1 cellular context compared by ENCODE assay signal in the genomic region with DNA sequence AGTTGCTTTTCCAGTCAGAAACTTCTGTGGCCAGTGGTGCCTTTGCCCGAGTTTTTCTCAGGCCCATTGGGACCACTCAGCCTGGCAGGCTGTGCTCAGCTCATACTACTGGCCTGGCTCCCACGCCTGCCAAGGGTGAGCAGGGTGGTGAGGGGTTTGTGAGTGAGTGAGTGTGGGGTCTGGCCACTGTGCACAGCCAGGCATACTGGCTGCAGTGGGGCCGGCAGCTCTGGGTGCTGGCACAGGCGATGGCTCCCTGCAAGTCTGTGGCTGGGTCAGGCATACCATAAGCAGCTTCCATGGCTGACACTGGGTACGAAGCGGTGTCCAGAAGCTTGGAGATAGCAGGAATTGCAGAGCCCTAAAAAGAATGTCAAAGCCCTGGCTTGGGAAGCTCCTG.
TF ChIP-seq lines count a peak whose summit lies in the region.

No MANE protein-coding gene starts in this region.

TF ChIP-seq in GM23338, 12 proteins besides CTCF, POLR2A, EP300 and RAD21 (continued from another document):
- TF ChIP-seq, protein P1, sequence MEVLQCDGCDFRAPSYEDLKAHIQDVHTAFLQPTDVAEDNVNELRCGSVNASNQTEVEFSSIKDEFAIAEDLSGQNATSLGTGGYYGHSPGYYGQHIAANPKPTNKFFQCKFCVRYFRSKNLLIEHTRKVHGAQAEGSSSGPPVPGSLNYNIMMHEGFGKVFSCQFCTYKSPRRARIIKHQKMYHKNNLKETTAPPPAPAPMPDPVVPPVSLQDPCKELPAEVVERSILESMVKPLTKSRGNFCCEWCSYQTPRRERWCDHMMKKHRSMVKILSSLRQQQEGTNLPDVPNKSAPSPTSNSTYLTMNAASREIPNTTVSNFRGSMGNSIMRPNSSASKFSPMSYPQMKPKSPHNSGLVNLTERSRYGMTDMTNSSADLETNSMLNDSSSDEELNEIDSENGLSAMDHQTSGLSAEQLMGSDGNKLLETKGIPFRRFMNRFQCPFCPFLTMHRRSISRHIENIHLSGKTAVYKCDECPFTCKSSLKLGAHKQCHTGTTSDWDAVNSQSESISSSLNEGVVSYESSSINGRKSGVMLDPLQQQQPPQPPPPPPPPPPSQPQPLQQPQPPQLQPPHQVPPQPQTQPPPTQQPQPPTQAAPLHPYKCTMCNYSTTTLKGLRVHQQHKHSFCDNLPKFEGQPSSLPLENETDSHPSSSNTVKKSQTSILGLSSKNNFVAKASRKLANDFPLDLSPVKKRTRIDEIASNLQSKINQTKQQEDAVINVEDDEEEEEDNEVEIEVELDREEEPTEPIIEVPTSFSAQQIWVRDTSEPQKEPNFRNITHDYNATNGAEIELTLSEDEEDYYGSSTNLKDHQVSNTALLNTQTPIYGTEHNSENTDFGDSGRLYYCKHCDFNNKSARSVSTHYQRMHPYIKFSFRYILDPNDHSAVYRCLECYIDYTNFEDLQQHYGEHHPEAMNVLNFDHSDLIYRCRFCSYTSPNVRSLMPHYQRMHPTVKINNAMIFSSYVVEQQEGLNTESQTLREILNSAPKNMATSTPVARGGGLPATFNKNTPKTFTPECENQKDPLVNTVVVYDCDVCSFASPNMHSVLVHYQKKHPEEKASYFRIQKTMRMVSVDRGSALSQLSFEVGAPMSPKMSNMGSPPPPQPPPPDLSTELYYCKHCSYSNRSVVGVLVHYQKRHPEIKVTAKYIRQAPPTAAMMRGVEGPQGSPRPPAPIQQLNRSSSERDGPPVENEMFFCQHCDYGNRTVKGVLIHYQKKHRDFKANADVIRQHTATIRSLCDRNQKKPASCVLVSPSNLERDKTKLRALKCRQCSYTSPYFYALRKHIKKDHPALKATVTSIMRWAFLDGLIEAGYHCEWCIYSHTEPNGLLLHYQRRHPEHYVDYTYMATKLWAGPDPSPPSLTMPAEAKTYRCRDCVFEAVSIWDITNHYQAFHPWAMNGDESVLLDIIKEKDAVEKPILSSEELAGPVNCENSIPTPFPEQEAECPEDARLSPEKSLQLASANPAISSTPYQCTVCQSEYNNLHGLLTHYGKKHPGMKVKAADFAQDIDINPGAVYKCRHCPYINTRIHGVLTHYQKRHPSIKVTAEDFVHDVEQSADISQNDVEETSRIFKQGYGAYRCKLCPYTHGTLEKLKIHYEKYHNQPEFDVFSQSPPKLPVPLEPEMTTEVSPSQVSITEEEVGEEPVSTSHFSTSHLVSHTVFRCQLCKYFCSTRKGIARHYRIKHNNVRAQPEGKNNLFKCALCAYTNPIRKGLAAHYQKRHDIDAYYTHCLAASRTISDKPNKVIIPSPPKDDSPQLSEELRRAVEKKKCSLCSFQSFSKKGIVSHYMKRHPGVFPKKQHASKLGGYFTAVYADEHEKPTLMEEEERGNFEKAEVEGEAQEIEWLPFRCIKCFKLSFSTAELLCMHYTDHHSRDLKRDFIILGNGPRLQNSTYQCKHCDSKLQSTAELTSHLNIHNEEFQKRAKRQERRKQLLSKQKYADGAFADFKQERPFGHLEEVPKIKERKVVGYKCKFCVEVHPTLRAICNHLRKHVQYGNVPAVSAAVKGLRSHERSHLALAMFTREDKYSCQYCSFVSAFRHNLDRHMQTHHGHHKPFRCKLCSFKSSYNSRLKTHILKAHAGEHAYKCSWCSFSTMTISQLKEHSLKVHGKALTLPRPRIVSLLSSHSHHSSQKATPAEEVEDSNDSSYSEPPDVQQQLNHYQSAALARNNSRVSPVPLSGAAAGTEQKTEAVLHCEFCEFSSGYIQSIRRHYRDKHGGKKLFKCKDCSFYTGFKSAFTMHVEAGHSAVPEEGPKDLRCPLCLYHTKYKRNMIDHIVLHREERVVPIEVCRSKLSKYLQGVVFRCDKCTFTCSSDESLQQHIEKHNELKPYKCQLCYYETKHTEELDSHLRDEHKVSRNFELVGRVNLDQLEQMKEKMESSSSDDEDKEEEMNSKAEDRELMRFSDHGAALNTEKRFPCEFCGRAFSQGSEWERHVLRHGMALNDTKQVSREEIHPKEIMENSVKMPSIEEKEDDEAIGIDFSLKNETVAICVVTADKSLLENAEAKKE (CRISPR knock-in tag; IDR thresholded peaks at IDR 0.05) = no peak
